In genomic region chr20:48181536-48181935, GRCh38 we compare ENCODE assay signal across 1 cellular context.
TF ChIP-seq lines count a peak whose summit lies in the region.

No MANE protein-coding gene starts in this region.

TF ChIP-seq in HCT116, 20 proteins besides CTCF, POLR2A, EP300 and RAD21 (continued from another document):
- TF ChIP-seq REST (IDR thresholded peaks at IDR 0.05; ENCODE audit: low read depth) (no peak), YY1 (IDR thresholded peaks at IDR 0.05; ENCODE audit: extremely low read depth, insufficient replicate concordance, low read depth, low read length) (no peak), TCF7L2 (IDR thresholded peaks at IDR 0.05; ENCODE audit: borderline replicate concordance, extremely low read depth, insufficient read depth, insufficient read length) (no peak), CEBPB (IDR thresholded peaks at IDR 0.05; ENCODE audit: low read depth) (no peak), MAX (IDR thresholded peaks at IDR 0.05) (no peak), SIN3A (IDR thresholded peaks at IDR 0.05; ENCODE audit: low read depth) (no peak), ELF1 (IDR thresholded peaks at IDR 0.05; ENCODE audit: borderline replicate concordance, low read depth) (no peak), EZH2 (IDR thresholded peaks at IDR 0.05) (no peak), EGR1 (IDR thresholded peaks at IDR 0.05; ENCODE audit: low read depth) (no peak), JUND (IDR thresholded peaks at IDR 0.05) (no peak)
TF ChIP-seq in HCT116: peak in this region for 0.
